17 cellular contexts compared by ENCODE assay signal in the genomic region with DNA sequence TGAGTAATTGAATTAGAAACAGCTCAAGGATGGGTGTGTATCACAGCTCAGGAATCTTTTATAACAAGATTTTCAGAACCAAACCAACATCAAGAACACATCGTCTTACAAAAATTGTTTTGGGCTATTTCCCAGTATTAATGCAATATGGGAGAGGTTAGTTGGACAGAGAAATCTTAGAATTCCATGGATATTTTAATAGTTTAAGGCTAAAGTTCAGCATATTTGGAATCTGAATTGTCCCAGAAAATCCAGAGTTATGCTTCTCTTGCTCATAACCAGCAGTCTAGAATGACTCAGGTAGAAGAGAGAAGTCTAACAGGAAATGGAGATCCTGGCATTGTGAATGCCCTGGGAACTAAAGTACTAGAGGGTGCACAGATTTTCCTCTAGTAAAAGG.
A peak's percentile ranks its signal among the peaks of the same experiment; 100 is the strongest.
DNase-seq lines count a peak whose midpoint lies in the region; ATAC-seq, FAIRE-seq and TF ChIP-seq lines count a peak whose summit lies in the region.
"Had no signal": no experiment of that assay in that cellular context is flagged by ENCODE, and none has a peak within 500 bp of the region (broad histone marks: within the 10 kb centered on the region; RNA-seq: fewer than 3 reads in every experiment).

No MANE protein-coding gene starts in this region.

- TF ChIP-seq CTCF in esophagus muscularis mucosa (IDR thresholded peaks at IDR 0.05) (no peak), pancreas (IDR thresholded peaks at IDR 0.05) (no peak)

- WGBS in esophagus muscularis mucosa: 30% methylated on average over 1 of the region's 1 CpG
- WGBS in pancreas, 2 donors: 28 to 61% methylated on average over 1 of the region's 1 CpG

- no peak for TF ChIP-seq POLR2A in esophagus muscularis mucosa (IDR thresholded peaks at IDR 0.05; ENCODE audit: low read depth)

- H3K27me3 ChIP-seq in esophagus muscularis mucosa (no peaks in the 10 kb centered on the region), pancreas (no peaks in the 10 kb centered on the region)
- H3K27me3 ChIP-seq: gastrocnemius medialis, testis had no signal

- H3K27ac ChIP-seq in esophagus muscularis mucosa (replicated peaks in 1 of 4) (peak overlapping the region; percentile 34 to 65 (median 58)), pancreas (peak overlapping the region in 1 of 4 donors; percentile 42)
- H3K27ac ChIP-seq: RWPE1 had no signal

- peak; percentile 67 for DNase-seq in AG20443 (ENCODE audit: low spot score)
- peak; percentile 55 for DNase-seq in M059J (ENCODE audit: low read depth)
- peak; percentile 14 for DNase-seq in esophagus muscularis mucosa (ENCODE audit: extremely low spot score)
- DNase-seq in pancreas: no peak
- no peak for DNase-seq in NOMO-1 (lab: John Stamatoyannopoulos, UW; ENCODE audit: unreplicated experiment in 2 of 2)
- no peak for DNase-seq in NCI-H774 (lab: John Stamatoyannopoulos, UW)
- no peak for DNase-seq in central memory CD4-positive, alpha-beta T cell
- DNase-seq: activated CD4-positive, alpha-beta T cell treated with anti-CD3 and anti-CD28 coated beads for 36 hours; activated naive CD8-positive, alpha-beta T cell treated with anti-CD3 and anti-CD28 coated beads, Interleukin-2, amount 10 ng/mL, durations not matched to agents 7 days and 5 days; activated T-cell treated with anti-CD3 and anti-CD28 coated beads for 4 hours; gastrocnemius medialis; NCI-H2081 treated with DMSO at 0.1 percent for 48 hours; testis had no signal

- H3K9me3 ChIP-seq in esophagus muscularis mucosa (no peaks in the 10 kb centered on the region), pancreas (no peaks in the 10 kb centered on the region)
- H3K9me3 ChIP-seq: gastrocnemius medialis, testis had no signal

- H3K4me3 ChIP-seq in esophagus muscularis mucosa (no peak overlapping the region), pancreas (no peak overlapping the region)
- H3K4me3 ChIP-seq: gastrocnemius medialis, testis had no signal

- FAIRE-seq in pancreas (lab: Jason Lieb, UNC): no peak
- FAIRE-seq: GM12892, HTR-8/SVneo had no signal

- no peak for TF ChIP-seq EP300 in esophagus muscularis mucosa (IDR thresholded peaks at IDR 0.05)

- H3K36me3 ChIP-seq in esophagus muscularis mucosa (no peaks in the 10 kb centered on the region), pancreas (no peaks in the 10 kb centered on the region)
- H3K36me3 ChIP-seq: gastrocnemius medialis had no signal

- peak in 3 of 4 donors; percentile 28 to 57 (median 31) for ATAC-seq in pancreas
- no peak for ATAC-seq in HG02588 (IDR thresholded peaks at IDR 0.05; ENCODE audit: unreplicated experiment)
- ATAC-seq: activated CD4-positive, alpha-beta T cell treated with anti-CD3 and anti-CD28 coated beads for 36 hours had no signal

- H3K4me1 ChIP-seq in esophagus muscularis mucosa: peaks cover 12 to 63% (median 44%) of the 10 kb centered on the region in 4 donors
- no peaks in the 10 kb centered on the region for H3K4me1 ChIP-seq in pancreas

- intact Hi-C loops in esophagus muscularis mucosa (cut with DNase I) (loop anchor here (10.0 kb wide), 1 partner anchor 535 kb away; no protein-coding TSS in a partner anchor), pancreas (cut with DNase I) (no loop called here)

Comparison
In these comparisons a context has a peak if more than half of its experiments do, and no peak if none do; other contexts are left out.
1. DNase-seq: peak in AG20443 (single experiment), M059J (single experiment) and esophagus muscularis mucosa (single experiment); none in pancreas (0 of 6), NOMO-1 (0 of 2), NCI-H774 (single experiment) and central memory CD4-positive, alpha-beta T cell (single experiment).